Comparison of ENCODE assay signal across 22 cellular contexts in genomic region chr16:2527071-2527783, GRCh38. TPM values are rescaled to one million over a fixed set of nuclear protein-coding genes. Genes with fewer than 3 reads are reported as not detected.
"Had no signal": no experiment of that assay in that cellular context is flagged by ENCODE, and none has a peak within 500 bp of the region (broad histone marks: within the 10 kb centered on the region; RNA-seq: fewer than 3 reads in every experiment).

No MANE protein-coding gene starts in this region.

- H3K4me3 Mint-ChIP-seq: activated CD4-positive, alpha-beta T cell treated with anti-CD3 and anti-CD28 coated beads, Interleukin-2, amount 10 ng/mL, durations not matched to agents 7 days and 5 days; activated naive CD8-positive, alpha-beta T cell treated with anti-CD3 and anti-CD28 coated beads, Interleukin-2, amount 50 U/mL, for 24 hours; endodermal cell; immature natural killer cell; nephron had no signal

- H3K9me3 Mint-ChIP-seq: activated CD4-positive, alpha-beta T cell treated with anti-CD3 and anti-CD28 coated beads, Interleukin-2, amount 10 ng/mL, durations not matched to agents 7 days and 5 days; activated naive CD8-positive, alpha-beta T cell treated with anti-CD3 and anti-CD28 coated beads, Interleukin-2, amount 50 U/mL, for 24 hours; endodermal cell; immature natural killer cell; nephron had no signal

- H3K27me3 Mint-ChIP-seq: activated CD4-positive, alpha-beta T cell treated with anti-CD3 and anti-CD28 coated beads, Interleukin-2, amount 10 ng/mL, durations not matched to agents 7 days and 5 days; activated naive CD8-positive, alpha-beta T cell treated with anti-CD3 and anti-CD28 coated beads, Interleukin-2, amount 50 U/mL, for 24 hours had no signal

- H3K9me3 ChIP-seq: prostate gland had no signal

- H3K27ac Mint-ChIP-seq: activated CD4-positive, alpha-beta T cell treated with anti-CD3 and anti-CD28 coated beads, Interleukin-2, amount 10 ng/mL, durations not matched to agents 7 days and 5 days; activated naive CD8-positive, alpha-beta T cell treated with anti-CD3 and anti-CD28 coated beads, Interleukin-2, amount 50 U/mL, for 24 hours; endodermal cell; immature natural killer cell; nephron had no signal

- H3K27ac ChIP-seq: prostate gland had no signal

- ATAC-seq: activated naive CD8-positive, alpha-beta T cell treated with anti-CD3 and anti-CD28 coated beads, Interleukin-2, amount 50 U/mL, for 24 hours; sciatic nerve had no signal

- H3K4me1 Mint-ChIP-seq: nephron had no signal

- DNase-seq: activated CD4-positive, alpha-beta T cell treated with anti-CD3 and anti-CD28 coated beads, Interleukin-2, amount 10 ng/mL, durations not matched to agents 7 days and 5 days; activated CD4-positive, CD25-positive, alpha-beta regulatory T cell; activated naive CD4-positive, alpha-beta T cell treated with Interleukin-2 at 50 U/mL for 16 hours; activated naive CD8-positive, alpha-beta T cell treated with anti-CD3 and anti-CD28 coated beads, Interleukin-2, amount 50 U/mL, for 24 hours; activated T-cell treated with anti-CD3 and anti-CD28 coated beads for 4 hours; cerebellar nuclear complex; endodermal cell; head of caudate nucleus; immature natural killer cell; mammary epithelial cell; stimulated activated CD4-positive, alpha-beta T cell treated with anti-CD3 and anti-CD28 coated beads, Interleukin-1b, Interleukin-23, amount 100 ng/mL, for 48 hours; SW 1271 had no signal

- FAIRE-seq: frontal cortex had no signal

- H3K4me3 ChIP-seq: prostate gland had no signal

RNA-seq across cellular contexts. Expression of gene CEMP1, which starts 4.0 kb away (rescaled TPM):
- total RNA-seq: activated CD8-positive, alpha-beta memory T cell treated with anti-CD3 and anti-CD28 coated beads for 36 hours; aorta; dermis microvascular lymphatic vessel endothelial cell; epithelial cell of proximal tubule; omental fat pad; sciatic nerve; urinary bladder had no signal
- polyA plus RNA-seq: mammary epithelial cell had no signal
